Comparison of ENCODE assay signal across 1 cellular context in the genomic region with DNA sequence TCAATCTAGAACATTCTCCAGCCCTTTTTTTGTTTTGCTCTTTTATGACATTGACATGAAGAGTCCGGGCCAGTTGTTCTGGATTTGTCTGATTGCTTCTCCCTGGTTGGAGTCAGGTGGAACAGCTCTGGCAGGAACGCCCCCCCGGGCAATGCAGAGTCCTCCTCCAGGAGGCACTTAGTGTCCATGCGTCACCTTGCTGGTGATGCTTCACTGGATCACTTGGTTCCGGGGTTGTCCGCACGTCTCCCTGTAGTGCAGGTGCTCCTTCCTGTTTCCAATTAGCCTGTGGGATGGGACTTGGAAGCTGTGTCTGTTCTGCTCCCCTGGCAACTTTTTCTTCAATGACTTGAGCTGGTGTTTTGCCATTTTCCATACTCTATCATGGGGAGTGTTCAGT.
A peak's percentile ranks its signal among the peaks of the same experiment; 100 is the strongest.
TF ChIP-seq lines count a peak whose summit lies in the region.

No MANE protein-coding gene starts in this region.

TF ChIP-seq in GM12878, 131 proteins besides CTCF, POLR2A, EP300 and RAD21:
- TF ChIP-seq RCOR1 (conservative IDR thresholded peaks at IDR 0.05; ENCODE audit: low read depth, low read length) (no peak), GABPA (IDR thresholded peaks at IDR 0.05; ENCODE audit: low read depth) (no peak), YY1 (IDR thresholded peaks at IDR 0.05; ENCODE audit: low read depth, low read length) (no peak), ZNF384 (IDR thresholded peaks at IDR 0.05; ENCODE audit: borderline replicate concordance, low read depth, low read length) (no peak), MXI1 (IDR thresholded peaks at IDR 0.05; ENCODE audit: low read depth, low read length) (0 out of 2 replicates have a peak, but pooled peaks have one; percentile 13), PAX8 (IDR thresholded peaks at IDR 0.05) (no peak), SMAD5 (IDR thresholded peaks at IDR 0.05; ENCODE audit: low read depth) (no peak), ESRRA (IDR thresholded peaks at IDR 0.05; ENCODE audit: low read length) (no peak), SP1 (IDR thresholded peaks at IDR 0.05; ENCODE audit: low read depth, low read length) (no peak), TAF1 (IDR thresholded peaks at IDR 0.05; ENCODE audit: borderline replicate concordance, low read depth, low read length) (no peak), POLR2AphosphoS2 (IDR thresholded peaks at IDR 0.05; ENCODE audit: low read depth, low read length) (no peak), GATAD2B (conservative IDR thresholded peaks at IDR 0.05; ENCODE audit: low read depth) (no peak), ZNF274 (IDR thresholded peaks at IDR 0.05; ENCODE audit: insufficient read depth, insufficient read length) (no peak), BHLHE40 (IDR thresholded peaks at IDR 0.05; ENCODE audit: borderline replicate concordance in 1 of 2, low read depth in 2 of 2, low read length in 1 of 2) (no peak; a peak in 1 of 4 replicates), MTA3 (IDR thresholded peaks at IDR 0.05; ENCODE audit: borderline replicate concordance, low read length) (no peak), SUZ12 (IDR thresholded peaks at IDR 0.05; ENCODE audit: unreplicated experiment) (no peak), WRNIP1 (IDR thresholded peaks at IDR 0.05; ENCODE audit: borderline replicate concordance, low read depth, low read length) (no peak; the same call in 1 of the 2 replicates), POU2F2 (IDR thresholded peaks at IDR 0.05; ENCODE audit: borderline replicate concordance, low read depth, low read length) (no peak), FOXM1 (IDR thresholded peaks at IDR 0.05; ENCODE audit: low read depth, low read length) (no peak), TARDBP (IDR thresholded peaks at IDR 0.05; ENCODE audit: borderline replicate concordance) (no peak), FOXK2 (IDR thresholded peaks at IDR 0.05) (no peak), SPI1 (IDR thresholded peaks at IDR 0.05; ENCODE audit: borderline replicate concordance, insufficient read depth, low read depth, low read length) (peak; percentile 20; the same call in 1 of the 2 replicates), HDGF (IDR thresholded peaks at IDR 0.05) (0 out of 2 replicates have a peak, but pooled peaks have one; percentile 20), EED (IDR thresholded peaks at IDR 0.05; ENCODE audit: low read depth) (peak; percentile 77), IKZF1 (conservative IDR thresholded peaks at IDR 0.05) (peak; percentile 49; the same call in 1 of the 2 replicates), ZSCAN29 (IDR thresholded peaks at IDR 0.05) (no peak), HCFC1 (IDR thresholded peaks at IDR 0.05; ENCODE audit: low read length) (no peak), IKZF2 (IDR thresholded peaks at IDR 0.05) (peak; percentile 39 to 61; a peak in 2 of 4 replicates)
- TF ChIP-seq, protein P1, sequence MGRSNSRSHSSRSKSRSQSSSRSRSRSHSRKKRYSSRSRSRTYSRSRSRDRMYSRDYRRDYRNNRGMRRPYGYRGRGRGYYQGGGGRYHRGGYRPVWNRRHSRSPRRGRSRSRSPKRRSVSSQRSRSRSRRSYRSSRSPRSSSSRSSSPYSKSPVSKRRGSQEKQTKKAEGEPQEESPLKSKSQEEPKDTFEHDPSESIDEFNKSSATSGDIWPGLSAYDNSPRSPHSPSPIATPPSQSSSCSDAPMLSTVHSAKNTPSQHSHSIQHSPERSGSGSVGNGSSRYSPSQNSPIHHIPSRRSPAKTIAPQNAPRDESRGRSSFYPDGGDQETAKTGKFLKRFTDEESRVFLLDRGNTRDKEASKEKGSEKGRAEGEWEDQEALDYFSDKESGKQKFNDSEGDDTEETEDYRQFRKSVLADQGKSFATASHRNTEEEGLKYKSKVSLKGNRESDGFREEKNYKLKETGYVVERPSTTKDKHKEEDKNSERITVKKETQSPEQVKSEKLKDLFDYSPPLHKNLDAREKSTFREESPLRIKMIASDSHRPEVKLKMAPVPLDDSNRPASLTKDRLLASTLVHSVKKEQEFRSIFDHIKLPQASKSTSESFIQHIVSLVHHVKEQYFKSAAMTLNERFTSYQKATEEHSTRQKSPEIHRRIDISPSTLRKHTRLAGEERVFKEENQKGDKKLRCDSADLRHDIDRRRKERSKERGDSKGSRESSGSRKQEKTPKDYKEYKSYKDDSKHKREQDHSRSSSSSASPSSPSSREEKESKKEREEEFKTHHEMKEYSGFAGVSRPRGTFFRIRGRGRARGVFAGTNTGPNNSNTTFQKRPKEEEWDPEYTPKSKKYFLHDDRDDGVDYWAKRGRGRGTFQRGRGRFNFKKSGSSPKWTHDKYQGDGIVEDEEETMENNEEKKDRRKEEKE (IDR thresholded peaks at IDR 0.05) = no peak
- TF ChIP-seq, protein P2, sequence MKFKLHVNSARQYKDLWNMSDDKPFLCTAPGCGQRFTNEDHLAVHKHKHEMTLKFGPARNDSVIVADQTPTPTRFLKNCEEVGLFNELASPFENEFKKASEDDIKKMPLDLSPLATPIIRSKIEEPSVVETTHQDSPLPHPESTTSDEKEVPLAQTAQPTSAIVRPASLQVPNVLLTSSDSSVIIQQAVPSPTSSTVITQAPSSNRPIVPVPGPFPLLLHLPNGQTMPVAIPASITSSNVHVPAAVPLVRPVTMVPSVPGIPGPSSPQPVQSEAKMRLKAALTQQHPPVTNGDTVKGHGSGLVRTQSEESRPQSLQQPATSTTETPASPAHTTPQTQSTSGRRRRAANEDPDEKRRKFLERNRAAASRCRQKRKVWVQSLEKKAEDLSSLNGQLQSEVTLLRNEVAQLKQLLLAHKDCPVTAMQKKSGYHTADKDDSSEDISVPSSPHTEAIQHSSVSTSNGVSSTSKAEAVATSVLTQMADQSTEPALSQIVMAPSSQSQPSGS (IDR thresholded peaks at IDR 0.05; ENCODE audit: low read length) = no peak
- TF ChIP-seq, protein P3, sequence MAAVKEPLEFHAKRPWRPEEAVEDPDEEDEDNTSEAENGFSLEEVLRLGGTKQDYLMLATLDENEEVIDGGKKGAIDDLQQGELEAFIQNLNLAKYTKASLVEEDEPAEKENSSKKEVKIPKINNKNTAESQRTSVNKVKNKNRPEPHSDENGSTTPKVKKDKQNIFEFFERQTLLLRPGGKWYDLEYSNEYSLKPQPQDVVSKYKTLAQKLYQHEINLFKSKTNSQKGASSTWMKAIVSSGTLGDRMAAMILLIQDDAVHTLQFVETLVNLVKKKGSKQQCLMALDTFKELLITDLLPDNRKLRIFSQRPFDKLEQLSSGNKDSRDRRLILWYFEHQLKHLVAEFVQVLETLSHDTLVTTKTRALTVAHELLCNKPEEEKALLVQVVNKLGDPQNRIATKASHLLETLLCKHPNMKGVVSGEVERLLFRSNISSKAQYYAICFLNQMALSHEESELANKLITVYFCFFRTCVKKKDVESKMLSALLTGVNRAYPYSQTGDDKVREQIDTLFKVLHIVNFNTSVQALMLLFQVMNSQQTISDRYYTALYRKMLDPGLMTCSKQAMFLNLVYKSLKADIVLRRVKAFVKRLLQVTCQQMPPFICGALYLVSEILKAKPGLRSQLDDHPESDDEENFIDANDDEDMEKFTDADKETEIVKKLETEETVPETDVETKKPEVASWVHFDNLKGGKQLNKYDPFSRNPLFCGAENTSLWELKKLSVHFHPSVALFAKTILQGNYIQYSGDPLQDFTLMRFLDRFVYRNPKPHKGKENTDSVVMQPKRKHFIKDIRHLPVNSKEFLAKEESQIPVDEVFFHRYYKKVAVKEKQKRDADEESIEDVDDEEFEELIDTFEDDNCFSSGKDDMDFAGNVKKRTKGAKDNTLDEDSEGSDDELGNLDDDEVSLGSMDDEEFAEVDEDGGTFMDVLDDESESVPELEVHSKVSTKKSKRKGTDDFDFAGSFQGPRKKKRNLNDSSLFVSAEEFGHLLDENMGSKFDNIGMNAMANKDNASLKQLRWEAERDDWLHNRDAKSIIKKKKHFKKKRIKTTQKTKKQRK (IDR thresholded peaks at IDR 0.05; ENCODE audit: low read depth, low read length) = no peak
- TF ChIP-seq, protein P4, sequence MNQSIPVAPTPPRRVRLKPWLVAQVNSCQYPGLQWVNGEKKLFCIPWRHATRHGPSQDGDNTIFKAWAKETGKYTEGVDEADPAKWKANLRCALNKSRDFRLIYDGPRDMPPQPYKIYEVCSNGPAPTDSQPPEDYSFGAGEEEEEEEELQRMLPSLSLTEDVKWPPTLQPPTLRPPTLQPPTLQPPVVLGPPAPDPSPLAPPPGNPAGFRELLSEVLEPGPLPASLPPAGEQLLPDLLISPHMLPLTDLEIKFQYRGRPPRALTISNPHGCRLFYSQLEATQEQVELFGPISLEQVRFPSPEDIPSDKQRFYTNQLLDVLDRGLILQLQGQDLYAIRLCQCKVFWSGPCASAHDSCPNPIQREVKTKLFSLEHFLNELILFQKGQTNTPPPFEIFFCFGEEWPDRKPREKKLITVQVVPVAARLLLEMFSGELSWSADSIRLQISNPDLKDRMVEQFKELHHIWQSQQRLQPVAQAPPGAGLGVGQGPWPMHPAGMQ (IDR thresholded peaks at IDR 0.05; ENCODE audit: borderline replicate concordance) = no peak
- TF ChIP-seq, protein P5, sequence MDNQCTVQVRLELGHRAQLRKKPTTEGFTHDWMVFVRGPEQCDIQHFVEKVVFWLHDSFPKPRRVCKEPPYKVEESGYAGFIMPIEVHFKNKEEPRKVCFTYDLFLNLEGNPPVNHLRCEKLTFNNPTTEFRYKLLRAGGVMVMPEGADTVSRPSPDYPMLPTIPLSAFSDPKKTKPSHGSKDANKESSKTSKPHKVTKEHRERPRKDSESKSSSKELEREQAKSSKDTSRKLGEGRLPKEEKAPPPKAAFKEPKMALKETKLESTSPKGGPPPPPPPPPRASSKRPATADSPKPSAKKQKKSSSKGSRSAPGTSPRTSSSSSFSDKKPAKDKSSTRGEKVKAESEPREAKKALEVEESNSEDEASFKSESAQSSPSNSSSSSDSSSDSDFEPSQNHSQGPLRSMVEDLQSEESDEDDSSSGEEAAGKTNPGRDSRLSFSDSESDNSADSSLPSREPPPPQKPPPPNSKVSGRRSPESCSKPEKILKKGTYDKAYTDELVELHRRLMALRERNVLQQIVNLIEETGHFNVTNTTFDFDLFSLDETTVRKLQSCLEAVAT (IDR thresholded peaks at IDR 0.05) = no peak
- TF ChIP-seq, protein P6, sequence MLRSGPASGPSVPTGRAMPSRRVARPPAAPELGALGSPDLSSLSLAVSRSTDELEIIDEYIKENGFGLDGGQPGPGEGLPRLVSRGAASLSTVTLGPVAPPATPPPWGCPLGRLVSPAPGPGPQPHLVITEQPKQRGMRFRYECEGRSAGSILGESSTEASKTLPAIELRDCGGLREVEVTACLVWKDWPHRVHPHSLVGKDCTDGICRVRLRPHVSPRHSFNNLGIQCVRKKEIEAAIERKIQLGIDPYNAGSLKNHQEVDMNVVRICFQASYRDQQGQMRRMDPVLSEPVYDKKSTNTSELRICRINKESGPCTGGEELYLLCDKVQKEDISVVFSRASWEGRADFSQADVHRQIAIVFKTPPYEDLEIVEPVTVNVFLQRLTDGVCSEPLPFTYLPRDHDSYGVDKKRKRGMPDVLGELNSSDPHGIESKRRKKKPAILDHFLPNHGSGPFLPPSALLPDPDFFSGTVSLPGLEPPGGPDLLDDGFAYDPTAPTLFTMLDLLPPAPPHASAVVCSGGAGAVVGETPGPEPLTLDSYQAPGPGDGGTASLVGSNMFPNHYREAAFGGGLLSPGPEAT (IDR thresholded peaks at IDR 0.05; ENCODE audit: low read depth) = 0 out of 2 replicates have a peak, but pooled peaks have one; percentile 45
- TF ChIP-seq, protein P7, sequence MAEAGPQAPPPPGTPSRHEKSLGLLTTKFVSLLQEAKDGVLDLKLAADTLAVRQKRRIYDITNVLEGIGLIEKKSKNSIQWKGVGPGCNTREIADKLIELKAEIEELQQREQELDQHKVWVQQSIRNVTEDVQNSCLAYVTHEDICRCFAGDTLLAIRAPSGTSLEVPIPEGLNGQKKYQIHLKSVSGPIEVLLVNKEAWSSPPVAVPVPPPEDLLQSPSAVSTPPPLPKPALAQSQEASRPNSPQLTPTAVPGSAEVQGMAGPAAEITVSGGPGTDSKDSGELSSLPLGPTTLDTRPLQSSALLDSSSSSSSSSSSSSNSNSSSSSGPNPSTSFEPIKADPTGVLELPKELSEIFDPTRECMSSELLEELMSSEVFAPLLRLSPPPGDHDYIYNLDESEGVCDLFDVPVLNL (IDR thresholded peaks at IDR 0.05; ENCODE audit: low read depth, low read length) = no peak
- TF ChIP-seq, protein P8, sequence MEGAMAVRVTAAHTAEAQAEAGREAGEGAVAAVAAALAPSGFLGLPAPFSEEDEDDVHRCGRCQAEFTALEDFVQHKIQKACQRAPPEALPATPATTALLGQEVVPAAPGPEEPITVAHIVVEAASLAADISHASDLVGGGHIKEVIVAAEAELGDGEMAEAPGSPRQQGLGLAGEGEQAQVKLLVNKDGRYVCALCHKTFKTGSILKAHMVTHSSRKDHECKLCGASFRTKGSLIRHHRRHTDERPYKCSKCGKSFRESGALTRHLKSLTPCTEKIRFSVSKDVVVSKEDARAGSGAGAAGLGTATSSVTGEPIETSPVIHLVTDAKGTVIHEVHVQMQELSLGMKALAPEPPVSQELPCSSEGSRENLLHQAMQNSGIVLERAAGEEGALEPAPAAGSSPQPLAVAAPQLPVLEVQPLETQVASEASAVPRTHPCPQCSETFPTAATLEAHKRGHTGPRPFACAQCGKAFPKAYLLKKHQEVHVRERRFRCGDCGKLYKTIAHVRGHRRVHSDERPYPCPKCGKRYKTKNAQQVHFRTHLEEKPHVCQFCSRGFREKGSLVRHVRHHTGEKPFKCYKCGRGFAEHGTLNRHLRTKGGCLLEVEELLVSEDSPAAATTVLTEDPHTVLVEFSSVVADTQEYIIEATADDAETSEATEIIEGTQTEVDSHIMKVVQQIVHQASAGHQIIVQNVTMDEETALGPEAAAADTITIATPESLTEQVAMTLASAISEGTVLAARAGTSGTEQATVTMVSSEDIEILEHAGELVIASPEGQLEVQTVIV (IDR thresholded peaks at IDR 0.05; ENCODE audit: borderline replicate concordance, partially characterized antibody) = no peak
TF ChIP-seq in GM12878: peak in this region for 7.
